In the genomic region with DNA sequence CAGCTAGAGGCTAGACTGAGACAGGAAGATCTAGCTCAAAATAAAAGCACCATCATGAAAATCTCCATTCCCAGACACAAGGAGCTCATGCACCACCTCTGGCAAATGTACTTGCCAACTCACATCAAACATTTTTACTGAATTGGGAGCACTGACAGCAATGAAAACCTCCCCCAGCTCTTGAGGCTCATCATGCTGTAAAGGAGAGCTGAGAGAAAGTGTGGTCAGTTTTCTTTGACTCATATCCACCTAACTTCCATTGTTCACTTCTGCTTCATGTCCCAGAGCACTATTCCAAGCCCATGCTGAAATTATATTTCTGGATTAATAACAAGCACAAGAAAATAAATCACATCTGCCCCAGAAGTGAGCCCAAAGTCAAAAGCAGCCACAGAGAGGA, we compare ENCODE assay signal across 1 cellular context.
TF ChIP-seq lines count a peak whose summit lies in the region.

No MANE protein-coding gene starts in this region.

TF ChIP-seq in SK-N-SH treated with all-trans-retinoic acid at 6 μM for 48 hours, 23 proteins besides CTCF, POLR2A, EP300 and RAD21 (continued from another document):
- TF ChIP-seq TSHZ2 (CRISPR knock-in tag; IDR thresholded peaks at IDR 0.05), result no peak
- TF ChIP-seq, protein P1, sequence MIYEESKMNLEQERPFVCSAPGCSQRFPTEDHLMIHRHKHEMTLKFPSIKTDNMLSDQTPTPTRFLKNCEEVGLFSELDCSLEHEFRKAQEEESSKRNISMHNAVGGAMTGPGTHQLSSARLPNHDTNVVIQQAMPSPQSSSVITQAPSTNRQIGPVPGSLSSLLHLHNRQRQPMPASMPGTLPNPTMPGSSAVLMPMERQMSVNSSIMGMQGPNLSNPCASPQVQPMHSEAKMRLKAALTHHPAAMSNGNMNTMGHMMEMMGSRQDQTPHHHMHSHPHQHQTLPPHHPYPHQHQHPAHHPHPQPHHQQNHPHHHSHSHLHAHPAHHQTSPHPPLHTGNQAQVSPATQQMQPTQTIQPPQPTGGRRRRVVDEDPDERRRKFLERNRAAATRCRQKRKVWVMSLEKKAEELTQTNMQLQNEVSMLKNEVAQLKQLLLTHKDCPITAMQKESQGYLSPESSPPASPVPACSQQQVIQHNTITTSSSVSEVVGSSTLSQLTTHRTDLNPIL (CRISPR knock-in tag; IDR thresholded peaks at IDR 0.05; ENCODE audit: low read depth), result no peak
- no peak for TF ChIP-seq ZFP30 (CRISPR knock-in tag; IDR thresholded peaks at IDR 0.05)
- no peak for TF ChIP-seq ZNF70 (CRISPR knock-in tag; IDR thresholded peaks at IDR 0.05)
- no peak for TF ChIP-seq OSR1 (CRISPR knock-in tag; IDR thresholded peaks at IDR 0.05)
- no peak for TF ChIP-seq SNAI2 (CRISPR knock-in tag; IDR thresholded peaks at IDR 0.05)
- TF ChIP-seq GLIS3 (CRISPR knock-in tag; IDR thresholded peaks at IDR 0.05), result no peak
- TF ChIP-seq TOX (CRISPR knock-in tag; IDR thresholded peaks at IDR 0.05; ENCODE audit: borderline replicate concordance), result no peak
- TF ChIP-seq PPARA (CRISPR knock-in tag; IDR thresholded peaks at IDR 0.05; ENCODE audit: borderline replicate concordance), result no peak
- no peak for TF ChIP-seq ZC3H10 (CRISPR knock-in tag; IDR thresholded peaks at IDR 0.05)
- no peak for TF ChIP-seq RARB (CRISPR knock-in tag; IDR thresholded peaks at IDR 0.05)
- no peak for TF ChIP-seq ZFP3 (CRISPR knock-in tag; IDR thresholded peaks at IDR 0.05)
